In the genomic region with DNA sequence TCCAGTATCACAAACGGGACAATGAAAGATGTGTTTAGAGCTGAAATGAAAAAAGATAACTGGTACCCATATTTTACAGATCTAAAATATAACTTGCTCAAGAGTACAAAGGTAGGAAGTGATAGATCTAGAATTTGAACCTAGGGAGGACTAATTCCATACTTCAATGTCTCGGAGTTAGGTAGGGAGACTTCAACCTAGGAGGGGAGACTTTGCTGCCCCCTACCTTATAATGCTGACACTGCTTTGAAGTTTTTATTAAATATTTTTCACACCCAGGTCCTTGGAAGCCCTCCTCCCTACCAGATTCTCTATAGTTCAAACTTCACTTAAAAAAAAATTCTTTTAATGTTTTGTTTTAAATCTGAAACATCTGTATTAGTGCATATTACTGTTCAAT, we compare ENCODE assay signal across 11 cellular contexts. TPM values are rescaled to one million over a fixed set of nuclear protein-coding genes. Genes with fewer than 3 reads are reported as not detected.
DNase-seq lines count a peak whose midpoint lies in the region; ATAC-seq, FAIRE-seq and TF ChIP-seq lines count a peak whose summit lies in the region.
"Had no signal": no experiment of that assay in that cellular context is flagged by ENCODE, and none has a peak within 500 bp of the region (broad histone marks: within the 10 kb centered on the region; RNA-seq: fewer than 3 reads in every experiment).

No MANE protein-coding gene starts in this region.

- TF ChIP-seq CTCF in PC-9 (conservative IDR thresholded peaks at IDR 0.05) (peak; percentile 57), type B pancreatic cell (conservative IDR thresholded peaks at IDR 0.05) (peak; percentile 72)

- H3K36me3 Mint-ChIP-seq in type B pancreatic cell: peaks cover 23% of the 10 kb centered on the region
- peaks cover 34% of the 10 kb centered on the region for H3K36me3 Mint-ChIP-seq in activated T-cell treated with anti-CD3 and anti-CD28 coated beads, Interleukin-2, amount 50 U/mL, for 24 hours (ENCODE audit: low read depth)

- H3K27ac Mint-ChIP-seq in type B pancreatic cell: no peak overlapping the region
- no peak overlapping the region for H3K27ac Mint-ChIP-seq in activated T-cell treated with anti-CD3 and anti-CD28 coated beads, Interleukin-2, amount 50 U/mL, for 24 hours
- H3K27ac Mint-ChIP-seq: activated naive CD8-positive, alpha-beta T cell had no signal

- H3K9me3 ChIP-seq in PC-9 (ENCODE audit: insufficient read depth, low read depth): no peaks in the 10 kb centered on the region
- H3K9me3 ChIP-seq: pancreas had no signal

- H2AFZ ChIP-seq in PC-9: no peak overlapping the region

- H3K4me1 ChIP-seq in PC-9 (replicated peaks; ENCODE audit: insufficient read depth): no peaks in the 10 kb centered on the region
- H3K4me1 ChIP-seq: pancreas had no signal

- intact Hi-C loops in PC-9 (cut with micrococcal nuclease; ENCODE audit: unreplicated experiment): loop anchor here (5.0 kb wide), 1 partner anchor 264 kb away; no protein-coding TSS in a partner anchor

- POLR2A ChIA-PET in PC-9 (lab: Charles Lee; ENCODE audit: unreplicated experiment): interaction anchor here (0.6 kb wide), 1 partner anchor 39 kb away, joined by 3 read pairs; no protein-coding TSS in a partner anchor

- H3K79me2 ChIP-seq in PC-9 (ENCODE audit: low read depth): no peaks in the 10 kb centered on the region

- peaks cover 5% of the 10 kb centered on the region for H3K4me1 Mint-ChIP-seq in type B pancreatic cell (ENCODE audit: unreplicated experiment)
- peaks cover 22% of the 10 kb centered on the region for H3K4me1 Mint-ChIP-seq in activated T-cell treated with anti-CD3 and anti-CD28 coated beads, Interleukin-2, amount 50 U/mL, for 24 hours (ENCODE audit: low read depth)

- ATAC-seq in GM19351 (IDR thresholded peaks at IDR 0.05; ENCODE audit: unreplicated experiment) (no peak), HG03342 (IDR thresholded peaks at IDR 0.05; ENCODE audit: unreplicated experiment) (no peak)

- H3K27me3 ChIP-seq in PC-9 (ENCODE audit: insufficient read depth, low read depth): no peaks in the 10 kb centered on the region
- H3K27me3 ChIP-seq: pancreas had no signal

- H4K20me1 ChIP-seq in PC-9 (ENCODE audit: insufficient read depth): no peaks in the 10 kb centered on the region

- no peak overlapping the region for H3K4me3 Mint-ChIP-seq in type B pancreatic cell
- no peak overlapping the region for H3K4me3 Mint-ChIP-seq in activated T-cell treated with anti-CD3 and anti-CD28 coated beads, Interleukin-2, amount 50 U/mL, for 24 hours
- H3K4me3 Mint-ChIP-seq: activated naive CD8-positive, alpha-beta T cell had no signal

- H3K36me3 ChIP-seq in PC-9 (ENCODE audit: low read depth): 0 out of 2 replicates have a peak, but pooled peaks cover 3% of the 10 kb centered on the region
- H3K36me3 ChIP-seq: pancreas had no signal

- FAIRE-seq in frontal cortex (lab: Jason Lieb, UNC): peak; percentile 26
- FAIRE-seq: pancreas had no signal

- BruUV-seq in PC-9 (replicated peaks; lab: Mats Ljungman, UMichigan): no TSS peak

- H3K27ac ChIP-seq in PC-9: no peak overlapping the region
- H3K27ac ChIP-seq: pancreas had no signal

- H3K9me2 ChIP-seq in PC-9 (ENCODE audit: insufficient read depth): peaks cover 3% of the 10 kb centered on the region; the same call in 1 of the 2 replicates

- no peaks in the 10 kb centered on the region; the same call in 1 of the 2 replicates for H3F3A ChIP-seq in PC-9 (ENCODE audit: insufficient read depth, low read depth)

- no peaks in the 10 kb centered on the region for H3K9me3 Mint-ChIP-seq in type B pancreatic cell
- H3K9me3 Mint-ChIP-seq in activated T-cell treated with anti-CD3 and anti-CD28 coated beads, Interleukin-2, amount 50 U/mL, for 24 hours: peaks cover 6% of the 10 kb centered on the region

- H3K4me3 ChIP-seq in PC-9: no peak overlapping the region
- H3K4me3 ChIP-seq: pancreas had no signal

- no peaks in the 10 kb centered on the region for H3K27me3 Mint-ChIP-seq in type B pancreatic cell
- no peaks in the 10 kb centered on the region for H3K27me3 Mint-ChIP-seq in activated T-cell treated with anti-CD3 and anti-CD28 coated beads, Interleukin-2, amount 50 U/mL, for 24 hours
- H3K27me3 Mint-ChIP-seq: activated naive CD8-positive, alpha-beta T cell had no signal

- H3K4me2 ChIP-seq in PC-9: no peak overlapping the region

- DNase-seq in SKM-1 treated with dmso at 0.1 percent for 144 hours (lab: John Stamatoyannopoulos, UW; ENCODE audit: unreplicated experiment) (peak; percentile 2), SKM-1 (lab: John Stamatoyannopoulos, UW; ENCODE audit: unreplicated experiment) (no peak), PC-9 (no peak), frontal cortex (ENCODE audit: low spot score in 2 of 2) (no peak), type B pancreatic cell (ENCODE audit: extremely low spot score, unreplicated experiment) (no peak)
- no peak for DNase-seq in activated T-cell treated with anti-CD3 and anti-CD28 coated beads, Interleukin-2, amount 50 U/mL, for 24 hours
- DNase-seq: NCI-H1105, pancreas had no signal

- CTCF ChIA-PET in PC-9 (lab: Charles Lee): interaction anchor here (0.6 to 1.1 kb wide), 3 partner anchors 179 to 266 kb away, joined by 3 to 4 read pairs (median 3); no protein-coding TSS in a partner anchor

RNA-seq across cellular contexts. Expression of a gene that starts 58.0 kb away (rescaled TPM):
- total RNA-seq in PC-9 (2021) (65.3 and 70.5 TPM in 2 replicates), frontal cortex (63.6 TPM), type B pancreatic cell (ENCODE audit: low replicate concordance) (36.9 and 40.3 TPM in 2 replicates)
